Comparison of ENCODE assay signal across 20 cellular contexts in genomic region chr6:132675002-132675401, GRCh38. TPM values are rescaled to one million over a fixed set of nuclear protein-coding genes. Genes with fewer than 3 reads are reported as not detected.
"Had no signal": no experiment of that assay in that cellular context is flagged by ENCODE, and none has a peak within 500 bp of the region (broad histone marks: within the 10 kb centered on the region; RNA-seq: fewer than 3 reads in every experiment).

No MANE protein-coding gene starts in this region.

- H3K9me3 ChIP-seq: lower lobe of right lung, right atrium auricular region, testis had no signal

- ATAC-seq: stimulated activated effector memory CD8-positive, alpha-beta T cell treated with anti-CD3 and anti-CD28 coated beads, Interleukin-12 subunit alpha, Interleukin-12 subunit beta, amount 100 ng/mL, for 72 hours had no signal

- H3K27me3 ChIP-seq: brain microvascular endothelial cell, right atrium auricular region, testis had no signal

- H3K4me3 Mint-ChIP-seq: nephron progenitor cell; stimulated activated effector memory CD8-positive, alpha-beta T cell treated with anti-CD3 and anti-CD28 coated beads, Interleukin-12 subunit alpha, Interleukin-12 subunit beta, amount 100 ng/mL, for 72 hours; T-helper 1 cell treated with Interleukin-12 subunit alpha and Interleukin-12 subunit beta and Interleukin-4 antibody, amounts not matched to agents 30 μg/mL and 1 μg/mL, for 36 hours; type B pancreatic cell had no signal

- H3K27ac Mint-ChIP-seq: nephron progenitor cell; progenitor cell of endocrine pancreas; stimulated activated effector memory CD8-positive, alpha-beta T cell treated with anti-CD3 and anti-CD28 coated beads, Interleukin-12 subunit alpha, Interleukin-12 subunit beta, amount 100 ng/mL, for 72 hours; T-helper 1 cell treated with Interleukin-12 subunit alpha and Interleukin-12 subunit beta and Interleukin-4 antibody, amounts not matched to agents 30 μg/mL and 1 μg/mL, for 36 hours; type B pancreatic cell had no signal

- H3K27ac ChIP-seq: brain microvascular endothelial cell, dorsolateral prefrontal cortex, lower lobe of right lung, right atrium auricular region, skin epidermis, testis, WERI-Rb-1 had no signal

- H3K4me1 Mint-ChIP-seq: nephron progenitor cell had no signal

- H3K9me3 Mint-ChIP-seq: stimulated activated effector memory CD8-positive, alpha-beta T cell treated with anti-CD3 and anti-CD28 coated beads, Interleukin-12 subunit alpha, Interleukin-12 subunit beta, amount 100 ng/mL, for 72 hours; T-helper 1 cell treated with Interleukin-12 subunit alpha and Interleukin-12 subunit beta and Interleukin-4 antibody, amounts not matched to agents 30 μg/mL and 1 μg/mL, for 36 hours had no signal

- DNase-seq: activated CD4-positive, alpha-beta T cell treated with anti-CD3 and anti-CD28 coated beads, Interleukin-2, amount 50 U/mL, for 4 hours; activated naive CD4-positive, alpha-beta T cell; anterior cingulate cortex; brain microvascular endothelial cell; central memory CD4-positive, alpha-beta T cell; dorsolateral prefrontal cortex; erythroblast; lower lobe of right lung; nephron progenitor cell; stimulated activated CD4-positive, alpha-beta T cell treated with anti-CD3 and anti-CD28 coated beads, Interleukin-4, amount 100 ng/mL, for 24 hours; testis; WERI-Rb-1 had no signal

- H3K36me3 ChIP-seq: brain microvascular endothelial cell, lower lobe of right lung, right atrium auricular region, WERI-Rb-1 had no signal

- H3K4me1 ChIP-seq: lower lobe of right lung, right atrium auricular region, testis had no signal

- H3K4me3 ChIP-seq: dorsolateral prefrontal cortex, lower lobe of right lung, right atrium auricular region, skin epidermis, testis had no signal

- H3K27me3 Mint-ChIP-seq: progenitor cell of endocrine pancreas, type B pancreatic cell had no signal

- H3K36me3 Mint-ChIP-seq: stimulated activated effector memory CD8-positive, alpha-beta T cell treated with anti-CD3 and anti-CD28 coated beads, Interleukin-12 subunit alpha, Interleukin-12 subunit beta, amount 100 ng/mL, for 72 hours; type B pancreatic cell had no signal

RNA-seq across cellular contexts. Expression of gene TAAR1, which starts 16.0 kb away (rescaled TPM):
- total RNA-seq: dorsolateral prefrontal cortex, frontal cortex, lower lobe of right lung, omental fat pad, progenitor cell of endocrine pancreas, right atrium auricular region, testis had no signal

RNA-seq across cellular contexts. Expression of gene VNN1, which starts 38.9 kb away (rescaled TPM):
- total RNA-seq: progenitor cell of endocrine pancreas had no signal

RNA-seq across cellular contexts. Expression of gene TAAR2, which starts 50.9 kb away (rescaled TPM):
- total RNA-seq: dorsolateral prefrontal cortex, frontal cortex, lower lobe of right lung, omental fat pad, progenitor cell of endocrine pancreas, right atrium auricular region, testis had no signal
